Comparison of ENCODE assay signal across 11 cellular contexts in genomic region chr13:44116562-44117315, GRCh38.
DNase-seq lines count a peak whose midpoint lies in the region; ATAC-seq, FAIRE-seq and TF ChIP-seq lines count a peak whose summit lies in the region.
"Had no signal": no experiment of that assay in that cellular context is flagged by ENCODE, and none has a peak within 500 bp of the region (broad histone marks: within the 10 kb centered on the region; RNA-seq: fewer than 3 reads in every experiment).

No MANE protein-coding gene starts in this region.

- DNase-seq in DMS 273 (lab: John Stamatoyannopoulos, UW; ENCODE audit: unreplicated experiment), result peak; percentile 2
- no peak for DNase-seq in DMS 273 treated with DMSO at 0.1 percent for 48 hours (lab: John Stamatoyannopoulos, UW)
- peak in 7 of 34 experiments; percentile 1 to 13 (median 9) for DNase-seq in T-cell
- no peak for DNase-seq in left ventricle myocardium superior
- DNase-seq in smooth muscle cell (lab: John Stamatoyannopoulos, UW; ENCODE audit: unreplicated experiment), result no peak
- no peak for DNase-seq in amniotic stem cell (lab: John Stamatoyannopoulos, UW)
- DNase-seq in NCI-H128 (lab: John Stamatoyannopoulos, UW; ENCODE audit: unreplicated experiment), result no peak
- no peak for DNase-seq in urothelium cell line (ENCODE audit: low spot score)
- DNase-seq: NCI-H526 treated with DMSO at 0.1 percent for 48 hours had no signal

- H3K4me1 Mint-ChIP-seq in T-cell, result peaks cover 13 to 33% (median 19%) of the 10 kb centered on the region in 3 donors

- CTCF ChIA-PET in T-cell (lab: Charles Lee), result interaction anchor here (0.6 to 1.0 kb wide), 4 partner anchors 159 to 320 kb away, joined by 3 to 4 read pairs (median 4); no protein-coding TSS in a partner anchor

- H3K27me3 Mint-ChIP-seq in T-cell, result no peaks in the 10 kb centered on the region

- H3K36me3 Mint-ChIP-seq in T-cell, result no peaks in the 10 kb centered on the region

- intact Hi-C loops in left ventricle myocardium superior (cut with micrococcal nuclease), result no loop called here

- H3K4me1 ChIP-seq in smooth muscle cell (ENCODE audit: low read depth), result peaks cover 6% of the 10 kb centered on the region

- no peaks in the 10 kb centered on the region for H3K27me3 ChIP-seq in smooth muscle cell (ENCODE audit: low read depth)

- no peak for FAIRE-seq in urothelium cell line (lab: Jason Lieb, UNC)
- FAIRE-seq: GM18507 had no signal

- no peaks in the 10 kb centered on the region for H4K20me1 ChIP-seq in smooth muscle cell (ENCODE audit: low read depth)

- H3F3A ChIP-seq in smooth muscle cell (ENCODE audit: low read depth), result no peaks in the 10 kb centered on the region

- H3K9ac ChIP-seq in smooth muscle cell (ENCODE audit: low read depth), result no peak overlapping the region

- H3K27ac ChIP-seq in smooth muscle cell (ENCODE audit: low read depth), result peak overlapping the region; percentile 53
- H3K27ac ChIP-seq: 22Rv1 had no signal

- ATAC-seq in T-cell (replicated peaks in 1 of 4), result peak; percentile 23 to 71 (median 42)
- ATAC-seq in left ventricle myocardium superior, result peak; percentile 94

- no peak overlapping the region for H3K4me3 ChIP-seq in smooth muscle cell

- 40% methylated on average over 7 of the region's 7 CpGs for WGBS in smooth muscle cell (ENCODE audit: low lambda C conversion rate)

- POLR2A ChIA-PET in T-cell (lab: Charles Lee), result interaction anchor here in 1 of 2 donors (0.7 kb wide), 1 partner anchor 170 kb away, joined by 3 read pairs; no protein-coding TSS in a partner anchor

- H3K9me3 Mint-ChIP-seq in T-cell, result no peaks in the 10 kb centered on the region

- H3K9me3 ChIP-seq in smooth muscle cell (replicated peaks; ENCODE audit: low read depth), result no peaks in the 10 kb centered on the region

- H3K4me2 ChIP-seq in smooth muscle cell, result peak overlapping the region; percentile 67

- no peaks in the 10 kb centered on the region for H3K36me3 ChIP-seq in smooth muscle cell (ENCODE audit: low read depth)

- H3K4me3 Mint-ChIP-seq in T-cell, result no peak overlapping the region

- H3K79me2 ChIP-seq in smooth muscle cell (ENCODE audit: low read depth), result no peaks in the 10 kb centered on the region

- H3K27ac Mint-ChIP-seq in T-cell, result peak overlapping the region in 1 of 2 donors; percentile 11

- TF ChIP-seq CTCF in smooth muscle cell (IDR thresholded peaks at IDR 0.05; ENCODE audit: borderline replicate concordance, insufficient read depth, poor library complexity, severe bottlenecking), result peak; percentile 18

- peak overlapping the region; percentile 41 for H2AFZ ChIP-seq in smooth muscle cell (ENCODE audit: low read depth)
